In the genomic region with DNA sequence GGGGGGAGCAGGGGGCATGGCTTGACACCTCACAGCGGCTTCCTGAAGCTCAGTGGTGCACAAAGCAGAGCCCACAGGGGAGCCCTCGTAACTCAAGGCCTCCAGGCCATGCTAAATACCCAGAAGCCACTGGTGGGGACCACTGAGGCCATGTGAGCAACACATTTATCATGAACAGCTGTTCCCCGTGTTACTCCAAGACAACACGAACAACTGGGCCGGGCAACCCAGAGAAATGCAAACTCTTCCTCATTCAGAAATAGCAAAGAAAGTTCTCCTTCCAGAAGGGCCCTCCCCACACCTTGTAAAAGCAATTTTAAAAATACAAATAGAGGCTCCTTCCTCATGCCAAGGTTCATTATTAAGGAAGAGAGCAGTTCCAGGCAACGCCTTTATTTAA, we compare ENCODE assay signal across 1 cellular context.
TF ChIP-seq lines count a peak whose summit lies in the region.

No MANE protein-coding gene starts in this region.

TF ChIP-seq in SK-N-SH, 30 proteins besides CTCF, POLR2A, EP300 and RAD21:
- TF ChIP-seq, protein P1, sequence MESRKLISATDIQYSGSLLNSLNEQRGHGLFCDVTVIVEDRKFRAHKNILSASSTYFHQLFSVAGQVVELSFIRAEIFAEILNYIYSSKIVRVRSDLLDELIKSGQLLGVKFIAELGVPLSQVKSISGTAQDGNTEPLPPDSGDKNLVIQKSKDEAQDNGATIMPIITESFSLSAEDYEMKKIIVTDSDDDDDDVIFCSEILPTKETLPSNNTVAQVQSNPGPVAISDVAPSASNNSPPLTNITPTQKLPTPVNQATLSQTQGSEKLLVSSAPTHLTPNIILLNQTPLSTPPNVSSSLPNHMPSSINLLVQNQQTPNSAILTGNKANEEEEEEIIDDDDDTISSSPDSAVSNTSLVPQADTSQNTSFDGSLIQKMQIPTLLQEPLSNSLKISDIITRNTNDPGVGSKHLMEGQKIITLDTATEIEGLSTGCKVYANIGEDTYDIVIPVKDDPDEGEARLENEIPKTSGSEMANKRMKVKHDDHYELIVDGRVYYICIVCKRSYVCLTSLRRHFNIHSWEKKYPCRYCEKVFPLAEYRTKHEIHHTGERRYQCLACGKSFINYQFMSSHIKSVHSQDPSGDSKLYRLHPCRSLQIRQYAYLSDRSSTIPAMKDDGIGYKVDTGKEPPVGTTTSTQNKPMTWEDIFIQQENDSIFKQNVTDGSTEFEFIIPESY (IDR thresholded peaks at IDR 0.05; ENCODE audit: borderline replicate concordance, low read depth) = no peak
- TF ChIP-seq FOSL2 (IDR thresholded peaks at IDR 0.05; ENCODE audit: borderline replicate concordance, low read depth) = no peak
- no peak for TF ChIP-seq SIN3A (IDR thresholded peaks at IDR 0.05; ENCODE audit: borderline replicate concordance, low read depth, low read length)
- no peak for TF ChIP-seq EZH2phosphoT487 (IDR thresholded peaks at IDR 0.05; ENCODE audit: borderline replicate concordance, low read depth)
- no peak for TF ChIP-seq TCF12 (IDR thresholded peaks at IDR 0.05)
- TF ChIP-seq GABPA (IDR thresholded peaks at IDR 0.05; ENCODE audit: low read depth) = no peak
